Comparison of ENCODE assay signal across 2 cellular contexts in the genomic region with DNA sequence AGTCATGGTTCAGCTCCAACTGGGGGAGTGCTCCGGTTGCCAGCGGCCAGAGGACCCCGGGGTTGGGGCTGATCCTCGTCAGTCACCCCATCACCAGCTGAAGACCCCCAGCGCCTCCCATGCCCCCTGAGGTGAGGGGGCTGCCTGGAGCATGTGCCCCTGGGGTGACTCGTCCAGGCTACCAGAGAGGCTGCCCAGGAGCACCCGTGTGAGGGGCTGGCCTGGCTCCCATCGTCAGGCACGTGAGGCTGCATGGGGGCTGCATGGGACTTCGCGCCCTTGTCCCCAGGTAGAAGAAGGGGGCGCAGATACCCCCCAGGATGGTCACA.
TF ChIP-seq lines count a peak whose summit lies in the region.

No MANE protein-coding gene starts in this region.

TF ChIP-seq in WTC11, 78 proteins besides CTCF, POLR2A, EP300 and RAD21 (continued from another document):
- TF ChIP-seq, protein P1, sequence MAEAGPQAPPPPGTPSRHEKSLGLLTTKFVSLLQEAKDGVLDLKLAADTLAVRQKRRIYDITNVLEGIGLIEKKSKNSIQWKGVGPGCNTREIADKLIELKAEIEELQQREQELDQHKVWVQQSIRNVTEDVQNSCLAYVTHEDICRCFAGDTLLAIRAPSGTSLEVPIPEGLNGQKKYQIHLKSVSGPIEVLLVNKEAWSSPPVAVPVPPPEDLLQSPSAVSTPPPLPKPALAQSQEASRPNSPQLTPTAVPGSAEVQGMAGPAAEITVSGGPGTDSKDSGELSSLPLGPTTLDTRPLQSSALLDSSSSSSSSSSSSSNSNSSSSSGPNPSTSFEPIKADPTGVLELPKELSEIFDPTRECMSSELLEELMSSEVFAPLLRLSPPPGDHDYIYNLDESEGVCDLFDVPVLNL (CRISPR knock-in tag; IDR thresholded peaks at IDR 0.05; ENCODE audit: borderline replicate concordance, low read depth): no peak
- no peak for TF ChIP-seq EMX1 (CRISPR knock-in tag; IDR thresholded peaks at IDR 0.05)
- no peak for TF ChIP-seq ETV6 (CRISPR knock-in tag; IDR thresholded peaks at IDR 0.05)
- TF ChIP-seq, protein P2, sequence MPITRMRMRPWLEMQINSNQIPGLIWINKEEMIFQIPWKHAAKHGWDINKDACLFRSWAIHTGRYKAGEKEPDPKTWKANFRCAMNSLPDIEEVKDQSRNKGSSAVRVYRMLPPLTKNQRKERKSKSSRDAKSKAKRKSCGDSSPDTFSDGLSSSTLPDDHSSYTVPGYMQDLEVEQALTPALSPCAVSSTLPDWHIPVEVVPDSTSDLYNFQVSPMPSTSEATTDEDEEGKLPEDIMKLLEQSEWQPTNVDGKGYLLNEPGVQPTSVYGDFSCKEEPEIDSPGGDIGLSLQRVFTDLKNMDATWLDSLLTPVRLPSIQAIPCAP (CRISPR knock-in tag; IDR thresholded peaks at IDR 0.05): no peak
- TF ChIP-seq FOXP1 (CRISPR knock-in tag; IDR thresholded peaks at IDR 0.05; ENCODE audit: borderline replicate concordance): no peak

TF ChIP-seq in GM23338, 12 proteins besides CTCF, POLR2A, EP300 and RAD21 (continued from another document):
- TF ChIP-seq ZNF114 (CRISPR knock-in tag; IDR thresholded peaks at IDR 0.05) (no peak), JUNB (IDR thresholded peaks at IDR 0.05; ENCODE audit: unreplicated experiment) (no peak), EZH2 (IDR thresholded peaks at IDR 0.05; ENCODE audit: low read depth, unreplicated experiment) (no peak), CREB1 (CRISPR knock-in tag; IDR thresholded peaks at IDR 0.05; ENCODE audit: low read depth) (no peak), POLR2AphosphoS5 (IDR thresholded peaks at IDR 0.05; ENCODE audit: low read depth) (no peak), EZH2phosphoT487 (IDR thresholded peaks at IDR 0.05; ENCODE audit: unreplicated experiment) (no peak)
- TF ChIP-seq, protein P3, sequence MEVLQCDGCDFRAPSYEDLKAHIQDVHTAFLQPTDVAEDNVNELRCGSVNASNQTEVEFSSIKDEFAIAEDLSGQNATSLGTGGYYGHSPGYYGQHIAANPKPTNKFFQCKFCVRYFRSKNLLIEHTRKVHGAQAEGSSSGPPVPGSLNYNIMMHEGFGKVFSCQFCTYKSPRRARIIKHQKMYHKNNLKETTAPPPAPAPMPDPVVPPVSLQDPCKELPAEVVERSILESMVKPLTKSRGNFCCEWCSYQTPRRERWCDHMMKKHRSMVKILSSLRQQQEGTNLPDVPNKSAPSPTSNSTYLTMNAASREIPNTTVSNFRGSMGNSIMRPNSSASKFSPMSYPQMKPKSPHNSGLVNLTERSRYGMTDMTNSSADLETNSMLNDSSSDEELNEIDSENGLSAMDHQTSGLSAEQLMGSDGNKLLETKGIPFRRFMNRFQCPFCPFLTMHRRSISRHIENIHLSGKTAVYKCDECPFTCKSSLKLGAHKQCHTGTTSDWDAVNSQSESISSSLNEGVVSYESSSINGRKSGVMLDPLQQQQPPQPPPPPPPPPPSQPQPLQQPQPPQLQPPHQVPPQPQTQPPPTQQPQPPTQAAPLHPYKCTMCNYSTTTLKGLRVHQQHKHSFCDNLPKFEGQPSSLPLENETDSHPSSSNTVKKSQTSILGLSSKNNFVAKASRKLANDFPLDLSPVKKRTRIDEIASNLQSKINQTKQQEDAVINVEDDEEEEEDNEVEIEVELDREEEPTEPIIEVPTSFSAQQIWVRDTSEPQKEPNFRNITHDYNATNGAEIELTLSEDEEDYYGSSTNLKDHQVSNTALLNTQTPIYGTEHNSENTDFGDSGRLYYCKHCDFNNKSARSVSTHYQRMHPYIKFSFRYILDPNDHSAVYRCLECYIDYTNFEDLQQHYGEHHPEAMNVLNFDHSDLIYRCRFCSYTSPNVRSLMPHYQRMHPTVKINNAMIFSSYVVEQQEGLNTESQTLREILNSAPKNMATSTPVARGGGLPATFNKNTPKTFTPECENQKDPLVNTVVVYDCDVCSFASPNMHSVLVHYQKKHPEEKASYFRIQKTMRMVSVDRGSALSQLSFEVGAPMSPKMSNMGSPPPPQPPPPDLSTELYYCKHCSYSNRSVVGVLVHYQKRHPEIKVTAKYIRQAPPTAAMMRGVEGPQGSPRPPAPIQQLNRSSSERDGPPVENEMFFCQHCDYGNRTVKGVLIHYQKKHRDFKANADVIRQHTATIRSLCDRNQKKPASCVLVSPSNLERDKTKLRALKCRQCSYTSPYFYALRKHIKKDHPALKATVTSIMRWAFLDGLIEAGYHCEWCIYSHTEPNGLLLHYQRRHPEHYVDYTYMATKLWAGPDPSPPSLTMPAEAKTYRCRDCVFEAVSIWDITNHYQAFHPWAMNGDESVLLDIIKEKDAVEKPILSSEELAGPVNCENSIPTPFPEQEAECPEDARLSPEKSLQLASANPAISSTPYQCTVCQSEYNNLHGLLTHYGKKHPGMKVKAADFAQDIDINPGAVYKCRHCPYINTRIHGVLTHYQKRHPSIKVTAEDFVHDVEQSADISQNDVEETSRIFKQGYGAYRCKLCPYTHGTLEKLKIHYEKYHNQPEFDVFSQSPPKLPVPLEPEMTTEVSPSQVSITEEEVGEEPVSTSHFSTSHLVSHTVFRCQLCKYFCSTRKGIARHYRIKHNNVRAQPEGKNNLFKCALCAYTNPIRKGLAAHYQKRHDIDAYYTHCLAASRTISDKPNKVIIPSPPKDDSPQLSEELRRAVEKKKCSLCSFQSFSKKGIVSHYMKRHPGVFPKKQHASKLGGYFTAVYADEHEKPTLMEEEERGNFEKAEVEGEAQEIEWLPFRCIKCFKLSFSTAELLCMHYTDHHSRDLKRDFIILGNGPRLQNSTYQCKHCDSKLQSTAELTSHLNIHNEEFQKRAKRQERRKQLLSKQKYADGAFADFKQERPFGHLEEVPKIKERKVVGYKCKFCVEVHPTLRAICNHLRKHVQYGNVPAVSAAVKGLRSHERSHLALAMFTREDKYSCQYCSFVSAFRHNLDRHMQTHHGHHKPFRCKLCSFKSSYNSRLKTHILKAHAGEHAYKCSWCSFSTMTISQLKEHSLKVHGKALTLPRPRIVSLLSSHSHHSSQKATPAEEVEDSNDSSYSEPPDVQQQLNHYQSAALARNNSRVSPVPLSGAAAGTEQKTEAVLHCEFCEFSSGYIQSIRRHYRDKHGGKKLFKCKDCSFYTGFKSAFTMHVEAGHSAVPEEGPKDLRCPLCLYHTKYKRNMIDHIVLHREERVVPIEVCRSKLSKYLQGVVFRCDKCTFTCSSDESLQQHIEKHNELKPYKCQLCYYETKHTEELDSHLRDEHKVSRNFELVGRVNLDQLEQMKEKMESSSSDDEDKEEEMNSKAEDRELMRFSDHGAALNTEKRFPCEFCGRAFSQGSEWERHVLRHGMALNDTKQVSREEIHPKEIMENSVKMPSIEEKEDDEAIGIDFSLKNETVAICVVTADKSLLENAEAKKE (CRISPR knock-in tag; IDR thresholded peaks at IDR 0.05): no peak
- TF ChIP-seq, protein P4, sequence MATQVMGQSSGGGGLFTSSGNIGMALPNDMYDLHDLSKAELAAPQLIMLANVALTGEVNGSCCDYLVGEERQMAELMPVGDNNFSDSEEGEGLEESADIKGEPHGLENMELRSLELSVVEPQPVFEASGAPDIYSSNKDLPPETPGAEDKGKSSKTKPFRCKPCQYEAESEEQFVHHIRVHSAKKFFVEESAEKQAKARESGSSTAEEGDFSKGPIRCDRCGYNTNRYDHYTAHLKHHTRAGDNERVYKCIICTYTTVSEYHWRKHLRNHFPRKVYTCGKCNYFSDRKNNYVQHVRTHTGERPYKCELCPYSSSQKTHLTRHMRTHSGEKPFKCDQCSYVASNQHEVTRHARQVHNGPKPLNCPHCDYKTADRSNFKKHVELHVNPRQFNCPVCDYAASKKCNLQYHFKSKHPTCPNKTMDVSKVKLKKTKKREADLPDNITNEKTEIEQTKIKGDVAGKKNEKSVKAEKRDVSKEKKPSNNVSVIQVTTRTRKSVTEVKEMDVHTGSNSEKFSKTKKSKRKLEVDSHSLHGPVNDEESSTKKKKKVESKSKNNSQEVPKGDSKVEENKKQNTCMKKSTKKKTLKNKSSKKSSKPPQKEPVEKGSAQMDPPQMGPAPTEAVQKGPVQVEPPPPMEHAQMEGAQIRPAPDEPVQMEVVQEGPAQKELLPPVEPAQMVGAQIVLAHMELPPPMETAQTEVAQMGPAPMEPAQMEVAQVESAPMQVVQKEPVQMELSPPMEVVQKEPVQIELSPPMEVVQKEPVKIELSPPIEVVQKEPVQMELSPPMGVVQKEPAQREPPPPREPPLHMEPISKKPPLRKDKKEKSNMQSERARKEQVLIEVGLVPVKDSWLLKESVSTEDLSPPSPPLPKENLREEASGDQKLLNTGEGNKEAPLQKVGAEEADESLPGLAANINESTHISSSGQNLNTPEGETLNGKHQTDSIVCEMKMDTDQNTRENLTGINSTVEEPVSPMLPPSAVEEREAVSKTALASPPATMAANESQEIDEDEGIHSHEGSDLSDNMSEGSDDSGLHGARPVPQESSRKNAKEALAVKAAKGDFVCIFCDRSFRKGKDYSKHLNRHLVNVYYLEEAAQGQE (IDR thresholded peaks at IDR 0.05; ENCODE audit: unreplicated experiment): no peak
